ENCODE assay signal across 1 cellular context in genomic region chr3:89964347-89964746, GRCh38.
TF ChIP-seq lines count a peak whose summit lies in the region.

No MANE protein-coding gene starts in this region.

TF ChIP-seq in GM23338, 12 proteins besides CTCF, POLR2A, EP300 and RAD21:
- TF ChIP-seq ZNF462 (CRISPR knock-in tag; IDR thresholded peaks at IDR 0.05) (no peak), REST (IDR thresholded peaks at IDR 0.05; ENCODE audit: unreplicated experiment) (no peak), EZH2 (IDR thresholded peaks at IDR 0.05; ENCODE audit: low read depth, unreplicated experiment) (no peak), ETS1 (IDR thresholded peaks at IDR 0.05) (no peak), JUNB (IDR thresholded peaks at IDR 0.05; ENCODE audit: unreplicated experiment) (no peak), POLR2AphosphoS5 (IDR thresholded peaks at IDR 0.05; ENCODE audit: low read depth) (no peak), EZH2phosphoT487 (IDR thresholded peaks at IDR 0.05; ENCODE audit: unreplicated experiment) (no peak), STAT1 (IDR thresholded peaks at IDR 0.05; ENCODE audit: unreplicated experiment) (no peak), ZNF114 (CRISPR knock-in tag; IDR thresholded peaks at IDR 0.05) (no peak), ZNF331 (CRISPR knock-in tag; IDR thresholded peaks at IDR 0.05; ENCODE audit: low read depth) (no peak), NANOG (IDR thresholded peaks at IDR 0.05; ENCODE audit: borderline replicate concordance) (no peak), CREB1 (CRISPR knock-in tag; IDR thresholded peaks at IDR 0.05; ENCODE audit: low read depth) (no peak)
TF ChIP-seq in GM23338: peak in this region for 0.
